In genomic region chr11:95283146-95283545, GRCh38 we compare ENCODE assay signal across 18 cellular contexts.
"Had no signal": no experiment of that assay in that cellular context is flagged by ENCODE, and none has a peak within 500 bp of the region (broad histone marks: within the 10 kb centered on the region; RNA-seq: fewer than 3 reads in every experiment).

No MANE protein-coding gene starts in this region.

- H3K27ac Mint-ChIP-seq: dendritic cell treated with granulocyte-macrophage colony-stimulating factor and Interleukin-4, amounts not matched to agents 40 ng/mL and 50 ng/mL, for 4 days; effector memory CD8-positive, alpha-beta T cell; immature natural killer cell; memory B cell; natural killer cell treated with Interleukin-12 subunit alpha and Interleukin-12 subunit beta and Interleukin-15 and Interleukin-18, amount 100 ng/mL, for 72 hours had no signal

- H3K9me3 ChIP-seq: esophagus muscularis mucosa, gastrocnemius medialis, left ventricle myocardium inferior, lower lobe of right lung, right atrium auricular region, testis, tibial nerve had no signal

- H3K4me3 ChIP-seq: esophagus muscularis mucosa, gastrocnemius medialis, left ventricle myocardium inferior, lower lobe of right lung, right atrium auricular region, testis, tibial nerve had no signal

- H3K27ac ChIP-seq: esophagus muscularis mucosa, gastrocnemius medialis, left ventricle myocardium inferior, lower lobe of right lung, right atrium auricular region, testis had no signal

- H3K4me3 Mint-ChIP-seq: dendritic cell treated with granulocyte-macrophage colony-stimulating factor and Interleukin-4, amounts not matched to agents 40 ng/mL and 50 ng/mL, for 4 days; effector memory CD8-positive, alpha-beta T cell; immature natural killer cell; memory B cell; natural killer cell treated with Interleukin-12 subunit alpha and Interleukin-12 subunit beta and Interleukin-15 and Interleukin-18, amount 100 ng/mL, for 72 hours had no signal

- DNase-seq: cerebellar nuclear complex; effector memory CD8-positive, alpha-beta T cell; gastrocnemius medialis; immature natural killer cell; left cardiac atrium; left ventricle myocardium inferior; lower lobe of right lung; midbrain; small intestine; stimulated activated CD4-positive, alpha-beta T cell treated with anti-CD3 and anti-CD28 coated beads, Interleukin-2, amount 100 ng/mL, for 48 hours; stimulated activated naive CD4-positive, alpha-beta T cell treated with Interleukin-2 at 50 U/mL for 16 hours; testis had no signal

- H3K4me1 ChIP-seq: gastrocnemius medialis, left ventricle myocardium inferior, testis had no signal

- H3K27me3 Mint-ChIP-seq: dendritic cell treated with granulocyte-macrophage colony-stimulating factor and Interleukin-4, amounts not matched to agents 40 ng/mL and 50 ng/mL, for 4 days; memory B cell had no signal

- ATAC-seq: effector memory CD8-positive, alpha-beta T cell; gastrocnemius medialis; natural killer cell treated with Interleukin-12 subunit alpha and Interleukin-12 subunit beta and Interleukin-15 and Interleukin-18, amount 100 ng/mL, for 72 hours had no signal

- H3K36me3 Mint-ChIP-seq: immature natural killer cell; memory B cell; natural killer cell treated with Interleukin-12 subunit alpha and Interleukin-12 subunit beta and Interleukin-15 and Interleukin-18, amount 100 ng/mL, for 72 hours had no signal

- H3K9me3 Mint-ChIP-seq: dendritic cell treated with granulocyte-macrophage colony-stimulating factor and Interleukin-4, amounts not matched to agents 40 ng/mL and 50 ng/mL, for 4 days; effector memory CD8-positive, alpha-beta T cell; immature natural killer cell; memory B cell; natural killer cell treated with Interleukin-12 subunit alpha and Interleukin-12 subunit beta and Interleukin-15 and Interleukin-18, amount 100 ng/mL, for 72 hours had no signal

- H3K27me3 ChIP-seq: esophagus muscularis mucosa, gastrocnemius medialis, right atrium auricular region, testis, tibial nerve had no signal

- H3K4me1 Mint-ChIP-seq: immature natural killer cell had no signal

- H3K36me3 ChIP-seq: esophagus muscularis mucosa, gastrocnemius medialis, left ventricle myocardium inferior, lower lobe of right lung, right atrium auricular region, tibial nerve had no signal
